ENCODE assay signal across 18 cellular contexts in genomic region chr3:45214061-45214680, GRCh38. TPM values are rescaled to one million over a fixed set of nuclear protein-coding genes. Genes with fewer than 3 reads are reported as not detected.
"Had no signal": no experiment of that assay in that cellular context is flagged by ENCODE, and none has a peak within 500 bp of the region (broad histone marks: within the 10 kb centered on the region; RNA-seq: fewer than 3 reads in every experiment).

No MANE protein-coding gene starts in this region.

- H3K36me3 ChIP-seq: left lung, stomach had no signal

- H3K27ac Mint-ChIP-seq: activated CD4-positive, alpha-beta memory T cell treated with anti-CD3 and anti-CD28 coated beads for 36 hours; activated T-helper 17 cell treated with anti-CD3 and anti-CD28 coated beads, Interleukin-2, amount 50 U/mL, for 72 hours; brain had no signal

- H3K79me2 ChIP-seq: hepatocyte had no signal

- H3K27ac ChIP-seq: dorsolateral prefrontal cortex, epithelial cell of prostate, hepatocyte, left lung, psoas muscle, stomach, testis had no signal

- H3K4me2 ChIP-seq: hepatocyte had no signal

- DNase-seq: activated CD4-positive, alpha-beta memory T cell treated with anti-CD3 and anti-CD28 coated beads for 36 hours; activated naive CD4-positive, alpha-beta T cell treated with Interleukin-2 at 50 U/mL for 16 hours; activated T-cell treated with anti-CD3 and anti-CD28 coated beads, Interleukin-2, amount 50 U/mL, for 1 hour; central memory CD4-positive, alpha-beta T cell; dorsolateral prefrontal cortex; foreskin fibroblast; left lung; psoas muscle; right cardiac atrium; stimulated activated CD4-positive, alpha-beta T cell treated with anti-CD3 and anti-CD28 coated beads, Interleukin-15, amount 100 ng/mL, for 24 hours; stimulated activated CD4-positive, alpha-beta T cell treated with anti-CD3 and anti-CD28 coated beads, Interleukin-2, amount 100 ng/mL, for 48 hours; stomach; testis had no signal

- H3K4me1 Mint-ChIP-seq: activated T-helper 17 cell treated with anti-CD3 and anti-CD28 coated beads, Interleukin-2, amount 50 U/mL, for 72 hours had no signal

- H3K4me3 ChIP-seq: dorsolateral prefrontal cortex, hepatocyte, left lung, psoas muscle, stomach, testis had no signal

- H3K9me3 Mint-ChIP-seq: activated CD4-positive, alpha-beta memory T cell treated with anti-CD3 and anti-CD28 coated beads for 36 hours; activated T-helper 17 cell treated with anti-CD3 and anti-CD28 coated beads, Interleukin-2, amount 50 U/mL, for 72 hours had no signal

- H3K9me3 ChIP-seq: left lung, psoas muscle, stomach, testis had no signal

- H3K27me3 Mint-ChIP-seq: brain had no signal

- H2AFZ ChIP-seq: hepatocyte had no signal

- FAIRE-seq: colon had no signal

- H3K36me3 Mint-ChIP-seq: activated CD4-positive, alpha-beta memory T cell treated with anti-CD3 and anti-CD28 coated beads for 36 hours; brain had no signal

- H3K27me3 ChIP-seq: hepatocyte, stomach, testis had no signal

- H3K4me3 Mint-ChIP-seq: activated CD4-positive, alpha-beta memory T cell treated with anti-CD3 and anti-CD28 coated beads for 36 hours; activated T-helper 17 cell treated with anti-CD3 and anti-CD28 coated beads, Interleukin-2, amount 50 U/mL, for 72 hours; brain had no signal

- ATAC-seq: activated T-helper 17 cell treated with anti-CD3 and anti-CD28 coated beads, Interleukin-2, amount 50 U/mL, for 72 hours; left lung; psoas muscle; right cardiac atrium had no signal

RNA-seq across cellular contexts. Expression of gene TMEM158, which starts 11.9 kb away (rescaled TPM):
- total RNA-seq: activated CD4-positive, alpha-beta memory T cell treated with anti-CD3 and anti-CD28 coated beads for 36 hours; activated T-helper 17 cell treated with anti-CD3 and anti-CD28 coated beads, Interleukin-2, amount 50 U/mL, for 72 hours had no signal
